8 cellular contexts compared by ENCODE assay signal in genomic region chr10:95374597-95375209, GRCh38.
A peak's percentile ranks its signal among the peaks of the same experiment; 100 is the strongest.
DNase-seq lines count a peak whose midpoint lies in the region; ATAC-seq and TF ChIP-seq lines count a peak whose summit lies in the region.

No MANE protein-coding gene starts in this region.

- peaks cover 21% of the 10 kb centered on the region for H3K27me3 ChIP-seq in AG04450 (ENCODE audit: control insufficient read depth, insufficient read depth, low read length)

- no peaks in the 10 kb centered on the region for H3K9me3 ChIP-seq in AG04450 (ENCODE audit: control insufficient read depth, insufficient read depth, low read length)

- intact Hi-C loops in left colon (cut with DNase I, micrococcal nuclease), result loop anchor here in 1 of 2 donors (2.0 kb wide), 1 partner anchor 226 kb away; no protein-coding TSS in a partner anchor

- peak; percentile 70 for TF ChIP-seq CTCF in AG04450 (IDR thresholded peaks at IDR 0.05; ENCODE audit: low read depth, low read length)

- DNase-seq in AG04450 (ENCODE audit: low read depth, low spot score) (peak; percentile 10), NCI-H187 treated with DMSO at 0.1 percent for 48 hours (lab: John Stamatoyannopoulos, UW) (peak; percentile 18), T-helper 9 cell (peak; percentile 23), caudate nucleus (lab: John Stamatoyannopoulos, UW) (peak in 55 of 61 donors; percentile 18 to 91 (median 63)), left colon (peak; percentile 71 to 81)
- DNase-seq in stimulated activated CD4-positive, alpha-beta T cell treated with anti-CD3 and anti-CD28 coated beads, Interleukin-4, amount 100 ng/mL, for 24 hours, result peak; percentile 59

- peak; percentile 89 for ATAC-seq in GM18498 (IDR thresholded peaks at IDR 0.05; ENCODE audit: unreplicated experiment)
- peak; percentile 94 for ATAC-seq in HG02884 (IDR thresholded peaks at IDR 0.05; ENCODE audit: unreplicated experiment)
- peak; percentile 97 for ATAC-seq in left colon

- H3K4me3 ChIP-seq in AG04450 (ENCODE audit: low read depth, low read length), result no peak overlapping the region

- POLR2A ChIA-PET in AG04450 (lab: Yijun Ruan, JAX), result no interaction called here

- H3K27ac ChIP-seq in AG04450 (ENCODE audit: low read depth, low read length) (no peak overlapping the region), caudate nucleus (ENCODE audit: low read depth, low read length) (no peak overlapping the region)

- CTCF ChIA-PET in AG04450 (lab: Charles Lee), result interaction anchor here (0.6 to 7.8 kb wide), 35 partner anchors 9 to 747 kb away, joined by 3 to 83 read pairs (median 4); partner anchors contain the start of gene TCTN3

Comparison
In these comparisons a context has a peak if more than half of its experiments do, and no peak if none do; other contexts are left out.
1. DNase-seq: peak in every context shown above with its lines; median percentile 76 in left colon; 63 in caudate nucleus; 59 in stimulated activated CD4-positive, alpha-beta T cell treated with anti-CD3 and anti-CD28 coated beads, Interleukin-4, amount 100 ng/mL, for 24 hours; 23 in T-helper 9 cell; 18 in NCI-H187 treated with DMSO at 0.1 percent for 48 hours; 10 in AG04450.